15 cellular contexts compared by ENCODE assay signal in genomic region chr4:47493238-47494123, GRCh38. TPM values are rescaled to one million over a fixed set of nuclear protein-coding genes. Genes with fewer than 3 reads are reported as not detected.
DNase-seq lines count a peak whose midpoint lies in the region; ATAC-seq and FAIRE-seq lines count a peak whose summit lies in the region.
"Had no signal": no experiment of that assay in that cellular context is flagged by ENCODE, and none has a peak within 500 bp of the region (broad histone marks: within the 10 kb centered on the region; RNA-seq: fewer than 3 reads in every experiment).

No MANE protein-coding gene starts in this region.

- H3K27me3 Mint-ChIP-seq in activated naive CD8-positive, alpha-beta T cell treated with anti-CD3 and anti-CD28 coated beads for 36 hours, result no peaks in the 10 kb centered on the region
- no peaks in the 10 kb centered on the region for H3K27me3 Mint-ChIP-seq in activated naive CD8-positive, alpha-beta T cell treated with anti-CD3 and anti-CD28 coated beads, Interleukin-2, amount 50 U/mL, for 24 hours
- H3K27me3 Mint-ChIP-seq: activated naive CD8-positive, alpha-beta T cell treated with anti-CD3 and anti-CD28 coated beads, Interleukin-2, amount 10 ng/mL, durations not matched to agents 7 days and 5 days had no signal

- no peaks in the 10 kb centered on the region for H3K9me3 Mint-ChIP-seq in activated naive CD8-positive, alpha-beta T cell treated with anti-CD3 and anti-CD28 coated beads for 36 hours
- no peaks in the 10 kb centered on the region for H3K9me3 Mint-ChIP-seq in activated naive CD8-positive, alpha-beta T cell treated with anti-CD3 and anti-CD28 coated beads, Interleukin-2, amount 50 U/mL, for 24 hours
- H3K9me3 Mint-ChIP-seq: activated naive CD8-positive, alpha-beta T cell treated with anti-CD3 and anti-CD28 coated beads, Interleukin-2, amount 10 ng/mL, durations not matched to agents 7 days and 5 days; neural crest cell had no signal

- peaks cover 6% of the 10 kb centered on the region for H3K36me3 Mint-ChIP-seq in activated naive CD8-positive, alpha-beta T cell treated with anti-CD3 and anti-CD28 coated beads for 36 hours
- no peaks in the 10 kb centered on the region for H3K36me3 Mint-ChIP-seq in activated naive CD8-positive, alpha-beta T cell treated with anti-CD3 and anti-CD28 coated beads, Interleukin-2, amount 50 U/mL, for 24 hours (ENCODE audit: low read depth)

- peaks cover 32% of the 10 kb centered on the region for H3K4me1 Mint-ChIP-seq in activated naive CD8-positive, alpha-beta T cell treated with anti-CD3 and anti-CD28 coated beads for 36 hours
- H3K4me1 Mint-ChIP-seq in activated naive CD8-positive, alpha-beta T cell treated with anti-CD3 and anti-CD28 coated beads, Interleukin-2, amount 50 U/mL, for 24 hours, result peaks cover 33% of the 10 kb centered on the region
- H3K4me1 Mint-ChIP-seq: neural crest cell had no signal

- no peak for DNase-seq in activated naive CD8-positive, alpha-beta T cell treated with anti-CD3 and anti-CD28 coated beads for 36 hours
- DNase-seq in activated naive CD8-positive, alpha-beta T cell treated with anti-CD3 and anti-CD28 coated beads, Interleukin-2, amount 50 U/mL, for 24 hours, result no peak
- DNase-seq in kidney tubule cell (ENCODE audit: low spot score) (no peak), middle frontal gyrus (ENCODE audit: extremely low spot score, low spot score) (no peak), frontal cortex (ENCODE audit: low spot score in 2 of 2) (no peak)
- DNase-seq: activated naive CD8-positive, alpha-beta T cell treated with anti-CD3 and anti-CD28 coated beads, Interleukin-2, amount 10 ng/mL, durations not matched to agents 7 days and 5 days; Kasumi-1; Peyer's patch; spleen; stimulated activated CD8-positive, alpha-beta memory T cell treated with anti-CD3 and anti-CD28 coated beads, Interleukin-4, amount 100 ng/mL, for 48 hours had no signal

- peak overlapping the region; percentile 68 for H3K27ac Mint-ChIP-seq in activated naive CD8-positive, alpha-beta T cell treated with anti-CD3 and anti-CD28 coated beads for 36 hours
- H3K27ac Mint-ChIP-seq in activated naive CD8-positive, alpha-beta T cell treated with anti-CD3 and anti-CD28 coated beads, Interleukin-2, amount 50 U/mL, for 24 hours, result no peak overlapping the region
- H3K27ac Mint-ChIP-seq: activated naive CD8-positive, alpha-beta T cell treated with anti-CD3 and anti-CD28 coated beads, Interleukin-2, amount 10 ng/mL, durations not matched to agents 7 days and 5 days had no signal

- H3K4me3 Mint-ChIP-seq in activated naive CD8-positive, alpha-beta T cell treated with anti-CD3 and anti-CD28 coated beads for 36 hours, result no peak overlapping the region
- no peak overlapping the region for H3K4me3 Mint-ChIP-seq in activated naive CD8-positive, alpha-beta T cell treated with anti-CD3 and anti-CD28 coated beads, Interleukin-2, amount 50 U/mL, for 24 hours
- H3K4me3 Mint-ChIP-seq: activated naive CD8-positive, alpha-beta T cell treated with anti-CD3 and anti-CD28 coated beads, Interleukin-2, amount 10 ng/mL, durations not matched to agents 7 days and 5 days; neural crest cell had no signal

- no peak for FAIRE-seq in frontal cortex (lab: Jason Lieb, UNC)
- FAIRE-seq: keratinocyte had no signal

- no peak for ATAC-seq in activated naive CD8-positive, alpha-beta T cell treated with anti-CD3 and anti-CD28 coated beads, Interleukin-2, amount 50 U/mL, for 24 hours
- ATAC-seq in HG02623 (IDR thresholded peaks at IDR 0.05; ENCODE audit: unreplicated experiment) (peak; percentile 46), HG03558 (IDR thresholded peaks at IDR 0.05; ENCODE audit: extremely low read depth, unreplicated experiment) (peak; percentile 35), HG02840 (IDR thresholded peaks at IDR 0.05; ENCODE audit: low FRiP score, unreplicated experiment) (no peak)

RNA-seq across cellular contexts. Expression of gene ATP10D, which starts 8.4 kb away (rescaled TPM):
- 1 to 10 TPM; 7.9 to 9.8 TPM for total RNA-seq in activated naive CD8-positive, alpha-beta T cell treated with anti-CD3 and anti-CD28 coated beads for 36 hours
- 7.7 TPM for total RNA-seq in frontal cortex

RNA-seq across cellular contexts. Expression of gene COMMD8, which starts 30.0 kb away (rescaled TPM):
- 10 to 100 TPM; 32.4 to 32.8 TPM for total RNA-seq in activated naive CD8-positive, alpha-beta T cell treated with anti-CD3 and anti-CD28 coated beads for 36 hours
- total RNA-seq in frontal cortex, result 24.1 TPM

Comparison
In these comparisons a context has a peak if more than half of its experiments do, and no peak if none do; other contexts are left out.
1. ATAC-seq: peak in HG02623 (single experiment) and HG03558 (single experiment); none in activated naive CD8-positive, alpha-beta T cell treated with anti-CD3 and anti-CD28 coated beads, Interleukin-2, amount 50 U/mL, for 24 hours (single experiment) and HG02840 (single experiment).